In genomic region chr14:101853455-101854018, GRCh38 we compare ENCODE assay signal across 14 cellular contexts.
DNase-seq lines count a peak whose midpoint lies in the region; ATAC-seq and TF ChIP-seq lines count a peak whose summit lies in the region.
"Had no signal": no experiment of that assay in that cellular context is flagged by ENCODE, and none has a peak within 500 bp of the region (broad histone marks: within the 10 kb centered on the region; RNA-seq: fewer than 3 reads in every experiment).

No MANE protein-coding gene starts in this region.

- peaks cover 57% of the 10 kb centered on the region for H3K4me1 ChIP-seq in OCI-LY7 (ENCODE audit: insufficient read depth, low read length, poor library complexity, severe bottlenecking)
- peaks cover 17% of the 10 kb centered on the region for H3K4me1 ChIP-seq in thymus (ENCODE audit: control insufficient read depth, insufficient read depth, low read length)

- peaks cover 7% of the 10 kb centered on the region for H3K36me3 Mint-ChIP-seq in activated naive CD4-positive, alpha-beta T cell treated with anti-CD3 and anti-CD28 coated beads, Interleukin-2, amount 50 U/mL, for 24 hours
- peaks cover 0 to 9% of the 10 kb centered on the region in 2 donors for H3K36me3 Mint-ChIP-seq in activated naive CD4-positive, alpha-beta T cell treated with anti-CD3 and anti-CD28 coated beads, Interleukin-2, amount 50 U/mL, for 72 hours

- H4K20me1 ChIP-seq in OCI-LY7 (ENCODE audit: insufficient read depth, low read length): peaks cover 35% of the 10 kb centered on the region

- H3K36me3 ChIP-seq in OCI-LY7 (ENCODE audit: insufficient read depth, low read length) (peaks cover 35% of the 10 kb centered on the region), thymus (ENCODE audit: control insufficient read depth, insufficient read depth) (peaks cover 13% of the 10 kb centered on the region)

- CTCF ChIA-PET in OCI-LY7 (lab: Charles Lee; ENCODE audit: unreplicated experiment): no interaction called here

- H3K27ac ChIP-seq in OCI-LY7 (ENCODE audit: low read depth, low read length, poor library complexity, severe bottlenecking) (no peak overlapping the region), thymus (ENCODE audit: low read depth) (peak overlapping the region; percentile 54)

- no peaks in the 10 kb centered on the region for H3K27me3 Mint-ChIP-seq in activated naive CD4-positive, alpha-beta T cell treated with anti-CD3 and anti-CD28 coated beads, Interleukin-2, amount 50 U/mL, for 24 hours

- WGBS in thymus: 94% methylated on average over 15 of the region's 15 CpGs

- H3K9me2 ChIP-seq in OCI-LY7 (ENCODE audit: insufficient read depth, low read length): no peaks in the 10 kb centered on the region

- H3K9me3 Mint-ChIP-seq in activated naive CD4-positive, alpha-beta T cell treated with anti-CD3 and anti-CD28 coated beads, Interleukin-2, amount 50 U/mL, for 24 hours: no peaks in the 10 kb centered on the region
- H3K9me3 Mint-ChIP-seq in activated naive CD4-positive, alpha-beta T cell treated with anti-CD3 and anti-CD28 coated beads, Interleukin-2, amount 50 U/mL, for 72 hours: no peaks in the 10 kb centered on the region

- H3K79me2 ChIP-seq in OCI-LY7 (ENCODE audit: insufficient read depth, low read depth, low read length): peaks cover 96% of the 10 kb centered on the region

- TF ChIP-seq CTCF in OCI-LY7 (conservative IDR thresholded peaks at IDR 0.05; ENCODE audit: low read length): no peak

- H3K9me3 ChIP-seq in OCI-LY7 (ENCODE audit: low read length) (no peaks in the 10 kb centered on the region), thymus (ENCODE audit: control insufficient read depth) (no peaks in the 10 kb centered on the region)

- H3K4me1 Mint-ChIP-seq in activated naive CD4-positive, alpha-beta T cell treated with anti-CD3 and anti-CD28 coated beads, Interleukin-2, amount 50 U/mL, for 24 hours: peaks cover 94% of the 10 kb centered on the region

- intact Hi-C loops in OCI-LY7 (cut with micrococcal nuclease; ENCODE audit: unreplicated experiment): no loop called here

- no peaks in the 10 kb centered on the region for H3K27me3 ChIP-seq in thymus (ENCODE audit: control insufficient read depth, insufficient read depth)

- no TSS peak for BruUV-seq in OCI-LY7 (replicated peaks; lab: Mats Ljungman, UMichigan)

- peak overlapping the region; percentile 75 for H3K27ac Mint-ChIP-seq in activated naive CD4-positive, alpha-beta T cell treated with anti-CD3 and anti-CD28 coated beads, Interleukin-2, amount 50 U/mL, for 24 hours
- H3K27ac Mint-ChIP-seq in activated naive CD4-positive, alpha-beta T cell treated with anti-CD3 and anti-CD28 coated beads, Interleukin-2, amount 50 U/mL, for 72 hours: peak overlapping the region in 1 of 2 donors; percentile 79

- no peak overlapping the region for H2AFZ ChIP-seq in OCI-LY7 (ENCODE audit: low read length)

- POLR2A ChIA-PET in OCI-LY7 (lab: Charles Lee): interaction anchor here (0.6 to 2.1 kb wide), 4 partner anchors 9 to 90 kb away, joined by 3 to 9 read pairs (median 3); no protein-coding TSS in a partner anchor

- H3K4me3 ChIP-seq in OCI-LY7 (ENCODE audit: low read depth, low read length, poor library complexity, severe bottlenecking): no peak overlapping the region
- H3K4me3 ChIP-seq in thymus (ENCODE audit: low read length): no peak overlapping the region

- no peak for DNase-seq in activated naive CD4-positive, alpha-beta T cell treated with anti-CD3 and anti-CD28 coated beads, Interleukin-2, amount 50 U/mL, for 72 hours (ENCODE audit: low spot score in 2 of 2)
- DNase-seq in OCI-LY7 (ENCODE audit: low spot score) (no peak), left lobe of liver (ENCODE audit: low spot score) (peak; percentile 24), NCI-H128 (lab: John Stamatoyannopoulos, UW; ENCODE audit: unreplicated experiment) (no peak), kidney glomerular epithelial cell (lab: John Stamatoyannopoulos, UW) (no peak), middle frontal gyrus (ENCODE audit: extremely low spot score, low spot score) (no peak)
- DNase-seq: activated T-cell treated with anti-CD3 and anti-CD28 coated beads, Interleukin-2, amount 50 U/mL, for 1 hour; glutamatergic neuron; left colon; NCI-H1417; NCI-H526; stimulated activated CD4-positive, alpha-beta T cell treated with anti-CD3 and anti-CD28 coated beads, Interleukin-15, amount 100 ng/mL, for 24 hours had no signal

- ATAC-seq in activated naive CD4-positive, alpha-beta T cell treated with anti-CD3 and anti-CD28 coated beads, Interleukin-2, amount 50 U/mL, for 72 hours: no peak
- no peak for ATAC-seq in left lobe of liver

- H3K4me3 Mint-ChIP-seq in activated naive CD4-positive, alpha-beta T cell treated with anti-CD3 and anti-CD28 coated beads, Interleukin-2, amount 50 U/mL, for 24 hours: peak overlapping the region; percentile 78

- H3K4me2 ChIP-seq in OCI-LY7 (ENCODE audit: low read length): 0 out of 2 replicates have a peak overlapping the region, but pooled peaks have one; percentile 6
